ENCODE assay signal across 24 cellular contexts in genomic region chr2:55946793-55947192, GRCh38. TPM values are rescaled to one million over a fixed set of nuclear protein-coding genes. Genes with fewer than 3 reads are reported as not detected.
"Had no signal": no experiment of that assay in that cellular context is flagged by ENCODE, and none has a peak within 500 bp of the region (broad histone marks: within the 10 kb centered on the region; RNA-seq: fewer than 3 reads in every experiment).

No MANE protein-coding gene starts in this region.

- H3K79me2 ChIP-seq: hepatocyte had no signal

- H3K4me1 ChIP-seq: colonic mucosa, esophagus muscularis mucosa, gastroesophageal sphincter, left ventricle myocardium inferior, lower lobe of right lung had no signal

- H3K4me3 Mint-ChIP-seq: dendritic cell treated with granulocyte-macrophage colony-stimulating factor and Interleukin-4, amounts not matched to agents 40 ng/mL and 50 ng/mL, for 4 days; effector memory CD8-positive, alpha-beta T cell; immature natural killer cell; mesothelial cell of epicardium; naive B cell had no signal

- H3K9me3 ChIP-seq: colonic mucosa, esophagus muscularis mucosa, gastroesophageal sphincter, left ventricle myocardium inferior, lower lobe of right lung, mucosa of descending colon had no signal

- H3K4me3 ChIP-seq: colonic mucosa, esophagus muscularis mucosa, gastroesophageal sphincter, heart left ventricle, hepatocyte, left ventricle myocardium inferior, lower lobe of right lung, mucosa of descending colon had no signal

- DNase-seq: colonic mucosa; cortex of kidney; effector CD8-positive, alpha-beta T cell; effector memory CD8-positive, alpha-beta T cell; foreskin keratinocyte; heart left ventricle; hypothalamus; immature natural killer cell; islet precursor cell; kidney; kidney glomerular epithelial cell; left colon; left ventricle myocardium inferior; lower lobe of right lung; mesenchymal stem cell; mucosa of descending colon; naive B cell had no signal

- H3K4me2 ChIP-seq: hepatocyte had no signal

- H3K36me3 ChIP-seq: colonic mucosa, esophagus muscularis mucosa, gastroesophageal sphincter, heart left ventricle, left ventricle myocardium inferior, lower lobe of right lung had no signal

- H3K4me1 Mint-ChIP-seq: immature natural killer cell, naive B cell had no signal

- H3K9me3 Mint-ChIP-seq: dendritic cell treated with granulocyte-macrophage colony-stimulating factor and Interleukin-4, amounts not matched to agents 40 ng/mL and 50 ng/mL, for 4 days had no signal

- H3K36me3 Mint-ChIP-seq: immature natural killer cell, mesothelial cell of epicardium had no signal

- H3K27me3 ChIP-seq: colonic mucosa, esophagus muscularis mucosa, foreskin keratinocyte, gastroesophageal sphincter, heart left ventricle, hepatocyte had no signal

- H3K27me3 Mint-ChIP-seq: dendritic cell treated with granulocyte-macrophage colony-stimulating factor and Interleukin-4, amounts not matched to agents 40 ng/mL and 50 ng/mL, for 4 days; effector memory CD8-positive, alpha-beta T cell had no signal

- FAIRE-seq: endothelial cell of umbilical vein had no signal

- ATAC-seq: effector memory CD8-positive, alpha-beta T cell; foreskin keratinocyte; gastroesophageal sphincter; heart left ventricle; left colon; left lobe of liver; lower lobe of right lung; mucosa of descending colon had no signal

- H2AFZ ChIP-seq: hepatocyte had no signal

- H3K27ac Mint-ChIP-seq: dendritic cell treated with granulocyte-macrophage colony-stimulating factor and Interleukin-4, amounts not matched to agents 40 ng/mL and 50 ng/mL, for 4 days; effector memory CD8-positive, alpha-beta T cell; immature natural killer cell; mesothelial cell of epicardium; naive B cell had no signal

- H3K27ac ChIP-seq: colonic mucosa, esophagus muscularis mucosa, foreskin keratinocyte, gastroesophageal sphincter, heart left ventricle, hepatocyte, left ventricle myocardium inferior, lower lobe of right lung had no signal

RNA-seq across cellular contexts. Expression of gene EFEMP1, which starts 23.2 kb away (rescaled TPM):
- polyA plus RNA-seq: immature natural killer cell had no signal
